Comparison of ENCODE assay signal across 28 cellular contexts in the genomic region with DNA sequence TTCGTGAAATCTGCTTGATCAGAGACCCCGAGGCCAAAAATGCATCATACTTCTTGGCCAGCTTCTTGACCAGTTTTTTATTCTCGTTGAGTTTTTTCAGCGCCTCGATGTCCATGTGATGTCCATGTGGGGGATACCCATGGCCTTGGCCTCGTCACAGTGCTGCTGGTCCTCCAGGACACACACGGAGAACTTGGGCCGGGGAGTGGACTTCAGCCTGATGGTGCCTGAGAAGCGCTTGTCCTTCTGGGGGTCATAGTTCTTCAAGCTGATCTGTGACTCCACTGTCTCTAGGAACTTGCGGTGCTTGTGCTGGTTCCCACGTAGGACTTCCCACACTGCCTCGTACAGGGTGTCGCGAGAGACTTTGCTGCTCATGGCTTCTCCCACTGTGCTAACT.
"Had no signal": no experiment of that assay in that cellular context is flagged by ENCODE, and none has a peak within 500 bp of the region (broad histone marks: within the 10 kb centered on the region; RNA-seq: fewer than 3 reads in every experiment).

No MANE protein-coding gene starts in this region.

- H3K4me1 Mint-ChIP-seq: activated CD8-positive, alpha-beta memory T cell treated with anti-CD3 and anti-CD28 coated beads, Interleukin-2, amount 10 ng/mL, durations not matched to agents 7 days and 5 days had no signal

- H3K9me3 ChIP-seq: adrenal gland, body of pancreas, colonic mucosa, gastrocnemius medialis had no signal

- DNase-seq: activated CD4-positive, alpha-beta memory T cell treated with anti-CD3 and anti-CD28 coated beads for 36 hours; activated CD4-positive, alpha-beta T cell treated with anti-CD3 and anti-CD28 coated beads for 36 hours; activated CD4-positive, alpha-beta T cell treated with anti-CD3 and anti-CD28 coated beads, Interleukin-2, amount 10 ng/mL, durations not matched to agents 24 days and 14 days; activated CD4-positive, CD25-positive, alpha-beta regulatory T cell; activated CD4-positive, CD25-positive, alpha-beta regulatory T cell treated with anti-CD3 and anti-CD28 coated beads, Interleukin-2, amount 50 U/mL, for 72 hours; activated CD8-positive, alpha-beta memory T cell treated with anti-CD3 and anti-CD28 coated beads, Interleukin-2, amount 10 ng/mL, durations not matched to agents 7 days and 5 days; activated CD8-positive, alpha-beta memory T cell treated with anti-CD3 and anti-CD28 coated beads, Interleukin-2, amount 50 U/mL, for 4 hours; activated CD8-positive, alpha-beta T cell treated with anti-CD3 and anti-CD28 coated beads, Interleukin-2, amount 10 ng/mL, durations not matched to agents 7 days and 5 days; activated effector memory CD4-positive, alpha-beta T cell treated with anti-CD3 and anti-CD28 coated beads, Interleukin-2, amount 50 U/mL, for 16 hours; activated naive CD4-positive, alpha-beta T cell treated with anti-CD3 and anti-CD28 coated beads for 36 hours; activated naive CD8-positive, alpha-beta T cell treated with anti-CD3 and anti-CD28 coated beads for 36 hours; activated naive CD8-positive, alpha-beta T cell treated with anti-CD3 and anti-CD28 coated beads, Interleukin-2, amount 50 U/mL, for 24 hours; activated T-cell treated with anti-CD3 and anti-CD28 coated beads, Interleukin-2, amount 50 U/mL, for 1 hour; activated T-cell treated with anti-CD3 and anti-CD28 coated beads, Interleukin-2, amount 50 U/mL, for 48 hours; adrenal gland; amygdala; body of pancreas; caudate nucleus; colonic mucosa; effector memory CD4-positive, alpha-beta T cell; endodermal cell; foreskin fibroblast; gastrocnemius medialis; T-helper 2 cell had no signal

- H3K9me3 Mint-ChIP-seq: activated CD4-positive, alpha-beta memory T cell treated with anti-CD3 and anti-CD28 coated beads for 36 hours; activated CD4-positive, alpha-beta T cell treated with anti-CD3 and anti-CD28 coated beads, Interleukin-2, amount 10 ng/mL, durations not matched to agents 24 days and 14 days; activated naive CD4-positive, alpha-beta T cell treated with anti-CD3 and anti-CD28 coated beads for 36 hours; activated naive CD4-positive, alpha-beta T cell treated with anti-CD3 and anti-CD28 coated beads, Interleukin-2, amount 50 U/mL, for 24 hours; activated naive CD8-positive, alpha-beta T cell treated with anti-CD3 and anti-CD28 coated beads for 36 hours; activated naive CD8-positive, alpha-beta T cell treated with anti-CD3 and anti-CD28 coated beads, Interleukin-2, amount 50 U/mL, for 24 hours; activated T-helper 1 cell treated with anti-CD3 and anti-CD28 coated beads, Interleukin-12 subunit alpha, Interleukin-12 subunit beta, Interleukin-2, Interleukin-4 antibody, amounts not matched to agents 30 ng/mL and 10 ng/mL and 1 ng/mL, durations not matched to agents 14 hours and 24 hours and 36 hours; activated T-helper 2 cell treated with anti-CD3 and anti-CD28 coated beads, Interferon-gamma antibody, Interleukin-2, Interleukin-4, amounts not matched to agents 10 μg/mL and 5 μg/mL and 100 μg/mL, durations not matched to agents 14 hours and 24 hours and 36 hours; endodermal cell had no signal

- ATAC-seq: activated CD4-positive, alpha-beta T cell treated with anti-CD3 and anti-CD28 coated beads for 36 hours; activated CD8-positive, alpha-beta memory T cell treated with anti-CD3 and anti-CD28 coated beads, Interleukin-2, amount 10 ng/mL, durations not matched to agents 7 days and 5 days; activated CD8-positive, alpha-beta T cell treated with anti-CD3 and anti-CD28 coated beads, Interleukin-2, amount 10 ng/mL, durations not matched to agents 7 days and 5 days; activated naive CD8-positive, alpha-beta T cell treated with anti-CD3 and anti-CD28 coated beads, Interleukin-2, amount 50 U/mL, for 24 hours; body of pancreas; esophagus mucosa; gastrocnemius medialis had no signal

- H3K36me3 Mint-ChIP-seq: activated CD4-positive, alpha-beta memory T cell treated with anti-CD3 and anti-CD28 coated beads for 36 hours; activated CD8-positive, alpha-beta memory T cell treated with anti-CD3 and anti-CD28 coated beads, Interleukin-2, amount 10 ng/mL, durations not matched to agents 7 days and 5 days; activated naive CD4-positive, alpha-beta T cell treated with anti-CD3 and anti-CD28 coated beads, Interleukin-2, amount 50 U/mL, for 24 hours; activated naive CD8-positive, alpha-beta T cell treated with anti-CD3 and anti-CD28 coated beads for 36 hours had no signal

- H3K27ac Mint-ChIP-seq: activated CD4-positive, alpha-beta memory T cell treated with anti-CD3 and anti-CD28 coated beads for 36 hours; activated CD4-positive, alpha-beta T cell treated with anti-CD3 and anti-CD28 coated beads for 36 hours; activated CD4-positive, alpha-beta T cell treated with anti-CD3 and anti-CD28 coated beads, Interleukin-2, amount 10 ng/mL, durations not matched to agents 24 days and 14 days; activated CD8-positive, alpha-beta memory T cell treated with anti-CD3 and anti-CD28 coated beads, Interleukin-2, amount 10 ng/mL, durations not matched to agents 7 days and 5 days; activated CD8-positive, alpha-beta T cell treated with anti-CD3 and anti-CD28 coated beads, Interleukin-2, amount 10 ng/mL, durations not matched to agents 7 days and 5 days; activated naive CD4-positive, alpha-beta T cell treated with anti-CD3 and anti-CD28 coated beads for 36 hours; activated naive CD4-positive, alpha-beta T cell treated with anti-CD3 and anti-CD28 coated beads, Interleukin-2, amount 50 U/mL, for 24 hours; activated naive CD8-positive, alpha-beta T cell treated with anti-CD3 and anti-CD28 coated beads for 36 hours; activated naive CD8-positive, alpha-beta T cell treated with anti-CD3 and anti-CD28 coated beads, Interleukin-2, amount 50 U/mL, for 24 hours; activated T-helper 1 cell treated with anti-CD3 and anti-CD28 coated beads, Interleukin-12 subunit alpha, Interleukin-12 subunit beta, Interleukin-2, Interleukin-4 antibody, amounts not matched to agents 30 ng/mL and 10 ng/mL and 1 ng/mL, durations not matched to agents 14 hours and 24 hours and 36 hours; activated T-helper 2 cell treated with anti-CD3 and anti-CD28 coated beads, Interferon-gamma antibody, Interleukin-2, Interleukin-4, amounts not matched to agents 10 μg/mL and 5 μg/mL and 100 μg/mL, durations not matched to agents 14 hours and 24 hours and 36 hours; endodermal cell had no signal

- H3K4me1 ChIP-seq: adrenal gland, gastrocnemius medialis had no signal

- H3K27me3 ChIP-seq: adrenal gland, colonic mucosa had no signal

- H3K36me3 ChIP-seq: adrenal gland, colonic mucosa, gastrocnemius medialis had no signal

- H3K4me3 ChIP-seq: adrenal gland, body of pancreas, colonic mucosa, gastrocnemius medialis had no signal

- H3K27ac ChIP-seq: adrenal gland, body of pancreas, colonic mucosa, gastrocnemius medialis had no signal

- H3K4me3 Mint-ChIP-seq: activated CD4-positive, alpha-beta memory T cell treated with anti-CD3 and anti-CD28 coated beads for 36 hours; activated CD4-positive, alpha-beta T cell treated with anti-CD3 and anti-CD28 coated beads for 36 hours; activated CD4-positive, alpha-beta T cell treated with anti-CD3 and anti-CD28 coated beads, Interleukin-2, amount 10 ng/mL, durations not matched to agents 24 days and 14 days; activated CD8-positive, alpha-beta memory T cell treated with anti-CD3 and anti-CD28 coated beads, Interleukin-2, amount 10 ng/mL, durations not matched to agents 7 days and 5 days; activated CD8-positive, alpha-beta T cell treated with anti-CD3 and anti-CD28 coated beads, Interleukin-2, amount 10 ng/mL, durations not matched to agents 7 days and 5 days; activated naive CD4-positive, alpha-beta T cell treated with anti-CD3 and anti-CD28 coated beads for 36 hours; activated naive CD4-positive, alpha-beta T cell treated with anti-CD3 and anti-CD28 coated beads, Interleukin-2, amount 50 U/mL, for 24 hours; activated naive CD8-positive, alpha-beta T cell treated with anti-CD3 and anti-CD28 coated beads for 36 hours; activated naive CD8-positive, alpha-beta T cell treated with anti-CD3 and anti-CD28 coated beads, Interleukin-2, amount 50 U/mL, for 24 hours; activated T-helper 1 cell treated with anti-CD3 and anti-CD28 coated beads, Interleukin-12 subunit alpha, Interleukin-12 subunit beta, Interleukin-2, Interleukin-4 antibody, amounts not matched to agents 30 ng/mL and 10 ng/mL and 1 ng/mL, durations not matched to agents 14 hours and 24 hours and 36 hours; endodermal cell had no signal
